In genomic region chr4:149279331-149279730, GRCh38 we compare ENCODE assay signal across 31 cellular contexts.
DNase-seq lines count a peak whose midpoint lies in the region; ATAC-seq, FAIRE-seq and TF ChIP-seq lines count a peak whose summit lies in the region.
"Had no signal": no experiment of that assay in that cellular context is flagged by ENCODE, and none has a peak within 500 bp of the region (broad histone marks: within the 10 kb centered on the region; RNA-seq: fewer than 3 reads in every experiment).

No MANE protein-coding gene starts in this region.

- H3K9me3 Mint-ChIP-seq in neural progenitor cell = no peaks in the 10 kb centered on the region

- no peaks in the 10 kb centered on the region for H3K27me3 ChIP-seq in PC-9 (ENCODE audit: insufficient read depth, low read depth)
- no peaks in the 10 kb centered on the region for H3K27me3 ChIP-seq in neural progenitor cell
- H3K27me3 ChIP-seq in MG63 = no peaks in the 10 kb centered on the region

- FAIRE-seq in HTR-8/SVneo (lab: Jason Lieb, UNC) = peak; percentile 36
- FAIRE-seq: A204.1, GM12892, H1 had no signal

- no peak overlapping the region for H3K9ac ChIP-seq in neural progenitor cell
- H3K9ac ChIP-seq: SK-N-SH had no signal

- H3K27ac ChIP-seq in PC-9 (no peak overlapping the region), neural progenitor cell (no peak overlapping the region)
- H3K27ac ChIP-seq: RWPE1 had no signal

- POLR2A ChIA-PET in PC-9 (lab: Charles Lee; ENCODE audit: unreplicated experiment) = no interaction called here

- intact Hi-C loops in Right ventricle myocardium inferior (cut with DNase I) = no loop called here
- intact Hi-C loops in cardiac septum (cut with DNase I) = no loop called here
- intact Hi-C loops in PC-9 (cut with micrococcal nuclease; ENCODE audit: unreplicated experiment) = no loop called here

- TF ChIP-seq CTCF in PC-9 (conservative IDR thresholded peaks at IDR 0.05) (no peak), neural progenitor cell (IDR thresholded peaks at IDR 0.05) (no peak)

- H3K4me2 ChIP-seq in PC-9 (no peak overlapping the region), neural progenitor cell (no peak overlapping the region)
- H3K4me2 ChIP-seq: SK-N-SH had no signal

- peak; percentile 34 for ATAC-seq in Right ventricle myocardium inferior
- ATAC-seq: HCT116, Panc1 had no signal

- H4K20me1 ChIP-seq in PC-9 (ENCODE audit: insufficient read depth) = no peaks in the 10 kb centered on the region
- no peaks in the 10 kb centered on the region for H4K20me1 ChIP-seq in neural progenitor cell (ENCODE audit: low read depth)

- H3K4me3 Mint-ChIP-seq in neural progenitor cell = no peak overlapping the region
- H3K4me3 Mint-ChIP-seq: CD4-positive, alpha-beta memory T cell had no signal

- peaks cover 9% of the 10 kb centered on the region for H3K4me1 Mint-ChIP-seq in neural progenitor cell
- H3K4me1 Mint-ChIP-seq: CD4-positive, alpha-beta memory T cell had no signal

- no peaks in the 10 kb centered on the region for H3K9me3 ChIP-seq in PC-9 (ENCODE audit: insufficient read depth, low read depth)
- H3K9me3 ChIP-seq in neural progenitor cell (ENCODE audit: low read depth) = no peaks in the 10 kb centered on the region
- H3K9me3 ChIP-seq in MG63 = no peaks in the 10 kb centered on the region
- H3K9me3 ChIP-seq: SK-N-SH had no signal

- H3F3A ChIP-seq in PC-9 (ENCODE audit: insufficient read depth, low read depth) (no peaks in the 10 kb centered on the region), neural progenitor cell (ENCODE audit: low read depth) (no peaks in the 10 kb centered on the region)

- no peaks in the 10 kb centered on the region for H3K36me3 ChIP-seq in PC-9 (ENCODE audit: low read depth)
- H3K36me3 ChIP-seq in neural progenitor cell = no peaks in the 10 kb centered on the region
- no peaks in the 10 kb centered on the region for H3K36me3 ChIP-seq in MG63

- no peaks in the 10 kb centered on the region for H3K9me2 ChIP-seq in PC-9 (ENCODE audit: insufficient read depth)

- H3K4me1 ChIP-seq in PC-9 (replicated peaks; ENCODE audit: insufficient read depth) = no peaks in the 10 kb centered on the region
- no peaks in the 10 kb centered on the region for H3K4me1 ChIP-seq in neural progenitor cell

- peaks cover 3% of the 10 kb centered on the region for H3K27me3 Mint-ChIP-seq in neural progenitor cell (ENCODE audit: insufficient read depth, low read depth)

- H3K36me3 Mint-ChIP-seq in neural progenitor cell = no peaks in the 10 kb centered on the region
- H3K36me3 Mint-ChIP-seq: CD4-positive, alpha-beta memory T cell had no signal

- no peak overlapping the region for H3K27ac Mint-ChIP-seq in neural progenitor cell
- H3K27ac Mint-ChIP-seq: CD4-positive, alpha-beta memory T cell had no signal

- no TSS peak for BruUV-seq in PC-9 (replicated peaks; lab: Mats Ljungman, UMichigan)

- H2AFZ ChIP-seq in PC-9 (0 out of 2 replicates have a peak overlapping the region, but pooled peaks have one; percentile 2), neural progenitor cell (replicated peaks) (peak overlapping the region; percentile 46)

- CTCF ChIA-PET in PC-9 (lab: Charles Lee) = no interaction called here

- H3K79me2 ChIP-seq in PC-9 (ENCODE audit: low read depth) = no peaks in the 10 kb centered on the region
- no peaks in the 10 kb centered on the region for H3K79me2 ChIP-seq in neural progenitor cell (ENCODE audit: low read depth)

- H3K4me3 ChIP-seq in PC-9 = no peak overlapping the region
- no peak overlapping the region for H3K4me3 ChIP-seq in neural progenitor cell
- no peak overlapping the region for H3K4me3 ChIP-seq in MG63

- DNase-seq in Right ventricle myocardium inferior (ENCODE audit: missing footprints) (peak; percentile 51), cardiac septum (ENCODE audit: low spot score) (no peak), HTR-8/SVneo (ENCODE audit: insufficient read length, low spot score) (no peak), PC-9 (no peak), neural progenitor cell (ENCODE audit: low spot score) (no peak), MG63 (no peak)
- DNase-seq in effector CD8-positive, alpha-beta T cell (lab: John Stamatoyannopoulos, UW) = no peak
- DNase-seq: AML-193; C1 segment of cervical spinal cord; CD4-positive, alpha-beta memory T cell; COR-L47; DMS79; EL; GDM1; IMR-90; KG1; MM.1S; NCI-H1048; NCI-H1436; NCI-H2029 treated with DMSO at 0.1 percent for 48 hours; NCI-H2227 treated with DMSO at 0.1 percent for 48 hours; NCI-H510A; NCI-H69; SIG-M5; SK-N-SH had no signal
